8 cellular contexts compared by ENCODE assay signal in genomic region chr7:107463139-107464078, GRCh38. TPM values are rescaled to one million over a fixed set of nuclear protein-coding genes. Genes with fewer than 3 reads are reported as not detected.
A peak's percentile ranks its signal among the peaks of the same experiment; 100 is the strongest.
DNase-seq lines count a peak whose midpoint lies in the region; ATAC-seq and TF ChIP-seq lines count a peak whose summit lies in the region.

No MANE protein-coding gene starts in this region.

- peaks cover 19% of the 10 kb centered on the region for H3K4me1 Mint-ChIP-seq in WTC11

- H3K36me3 Mint-ChIP-seq in WTC11: no peaks in the 10 kb centered on the region

- DNase-seq in CD1c-positive myeloid dendritic cell (ENCODE audit: extremely low spot score) (peak; percentile 39), NCI-H2107 treated with DMSO at 0.1 percent for 48 hours (lab: John Stamatoyannopoulos, UW; ENCODE audit: unreplicated experiment) (peak; percentile 57), WTC11 (ENCODE audit: low spot score) (peak; percentile 52), dermis blood vessel endothelial cell (peak; percentile 82), left kidney (ENCODE audit: low read depth, low spot score) (peak; percentile 72)
- DNase-seq in stimulated activated CD4-positive, alpha-beta T cell treated with anti-CD3 and anti-CD28 coated beads, Interleukin-4, amount 100 ng/mL, for 48 hours (ENCODE audit: low read depth in 2 of 2): peak; percentile 1 to 14

- no peaks in the 10 kb centered on the region for H3K9me3 Mint-ChIP-seq in WTC11

- ATAC-seq in GM21423 (IDR thresholded peaks at IDR 0.05; ENCODE audit: unreplicated experiment) (peak; percentile 46), WTC11 (peak; percentile 95), HG03469 (IDR thresholded peaks at IDR 0.05; ENCODE audit: unreplicated experiment) (no peak)

- CTCF ChIA-PET in WTC11 (lab: Charles Lee): interaction anchor here (0.6 to 2.5 kb wide), 17 partner anchors 10 to 417 kb away, joined by 3 to 17 read pairs (median 4); partner anchors contain the start of genes CBLL1, COG5 and DUS4L

- peak; percentile 32; the same call in 1 of the 2 replicates for TF ChIP-seq CTCF in WTC11 (IDR thresholded peaks at IDR 0.05)

- no peak overlapping the region for H3K4me3 Mint-ChIP-seq in WTC11

- H3K27me3 Mint-ChIP-seq in WTC11 (ENCODE audit: low read depth): no peaks in the 10 kb centered on the region

- POLR2A ChIA-PET in WTC11 (lab: Charles Lee): interaction anchor here (0.6 to 0.9 kb wide), 2 partner anchors 115 to 280 kb away, joined by 3 read pairs; no protein-coding TSS in a partner anchor

- peak overlapping the region; percentile 72 for H3K27ac Mint-ChIP-seq in WTC11

TF ChIP-seq in WTC11, 78 proteins besides CTCF, POLR2A, EP300 and RAD21:
- 0 out of 2 replicates have a peak, but pooled peaks have one; percentile 18 for TF ChIP-seq NFE2L1 (CRISPR knock-in tag; IDR thresholded peaks at IDR 0.05)
- TF ChIP-seq TEAD4 (CRISPR knock-in tag; IDR thresholded peaks at IDR 0.05): no peak

RNA-seq across cellular contexts. Expression of gene GPR22, which starts 6.4 kb away (rescaled TPM):
- total RNA-seq in WTC11 (2021): not detected in 3 replicates
- total RNA-seq in dermis blood vessel endothelial cell: 0.17 TPM in 1 of 2 replicates, not detected in the other

Comparison
In these comparisons a context has a peak if more than half of its experiments do, and no peak if none do; other contexts are left out.
1. DNase-seq: peak in every context shown above with its lines; median percentile 82 in dermis blood vessel endothelial cell; 72 in left kidney; 57 in NCI-H2107 treated with DMSO at 0.1 percent for 48 hours; 52 in WTC11; 39 in CD1c-positive myeloid dendritic cell; 8 in stimulated activated CD4-positive, alpha-beta T cell treated with anti-CD3 and anti-CD28 coated beads, Interleukin-4, amount 100 ng/mL, for 48 hours.